In the genomic region with DNA sequence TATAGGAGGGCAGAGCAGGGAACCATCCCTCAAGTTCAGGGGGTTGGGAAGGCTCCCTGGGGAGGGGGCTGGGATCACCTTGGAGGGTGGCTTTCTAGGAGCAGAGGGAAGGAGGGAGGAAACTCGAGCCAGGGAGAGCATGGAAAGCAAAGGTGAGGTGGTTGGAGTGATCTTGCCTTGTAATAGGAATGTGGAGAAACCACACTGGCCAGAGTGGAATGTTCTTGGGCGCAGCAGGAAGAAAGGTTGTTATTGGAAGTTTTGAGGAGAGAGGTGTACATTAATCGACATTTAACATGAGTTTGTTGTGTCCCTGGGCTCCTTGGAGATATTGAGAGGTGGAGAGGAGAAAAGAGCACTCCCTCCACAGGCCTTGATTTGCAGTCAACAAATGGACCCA, we compare ENCODE assay signal across 15 cellular contexts.
A peak's percentile ranks its signal among the peaks of the same experiment; 100 is the strongest.
DNase-seq lines count a peak whose midpoint lies in the region; ATAC-seq and TF ChIP-seq lines count a peak whose summit lies in the region.
"Had no signal": no experiment of that assay in that cellular context is flagged by ENCODE, and none has a peak within 500 bp of the region (broad histone marks: within the 10 kb centered on the region; RNA-seq: fewer than 3 reads in every experiment).

No MANE protein-coding gene starts in this region.

- no peaks in the 10 kb centered on the region for H3K9me3 ChIP-seq in BLaER1
- no peaks in the 10 kb centered on the region for H3K9me3 ChIP-seq in IMR-90 (ENCODE audit: control insufficient read depth, insufficient read depth, low read length)
- no peaks in the 10 kb centered on the region for H3K9me3 ChIP-seq in mammary epithelial cell (replicated peaks; ENCODE audit: insufficient read depth, low read length)
- H3K9me3 ChIP-seq in neuronal stem cell (replicated peaks in 1 of 2; ENCODE audit: control insufficient read depth in 2 of 2, insufficient read depth in 1 of 2, low read depth in 1 of 2, low read length in 2 of 2), result no peaks in the 10 kb centered on the region
- H3K9me3 ChIP-seq in smooth muscle cell (replicated peaks; ENCODE audit: low read depth), result no peaks in the 10 kb centered on the region

- H3K79me1 ChIP-seq in IMR-90 (ENCODE audit: low read depth in 1 of 2, low read length in 2 of 2) (0 out of 4 replicates have a peak, but pooled peaks cover 0 to 5% of the 10 kb centered on the region in 2 experiments), neuronal stem cell (ENCODE audit: low read depth, low read length) (no peaks in the 10 kb centered on the region)

- H3K9me1 ChIP-seq in IMR-90 (ENCODE audit: insufficient read depth, low read length), result peaks cover 7% of the 10 kb centered on the region

- H2BK12ac ChIP-seq in neuronal stem cell (ENCODE audit: low read length), result no peak overlapping the region

- 56% methylated on average over 1 of the region's 3 CpGs; no CpG with 5 or more reads in 1 of the 2 experiments for WGBS in IMR-90 (ENCODE audit: extremely low coverage in 2 of 2, insufficient read length in 1 of 2), 2 experiments
- WGBS in mammary epithelial cell (ENCODE audit: low coverage, missing lambda C conversion rate), result 0% methylated on average over 1 of the region's 3 CpGs
- no CpG with 5 or more reads among the region's 3 CpGs for WGBS in neuronal stem cell (ENCODE audit: extremely low coverage in 2 of 2, insufficient read length in 2 of 2, insufficient replicate concordance in 1 of 2), 2 donors
- 68% methylated on average over 3 of the region's 3 CpGs for WGBS in smooth muscle cell (ENCODE audit: low lambda C conversion rate)

- H3K27ac ChIP-seq in BLaER1 (no peak overlapping the region; the same call in 1 of the 2 replicates), IMR-90 (ENCODE audit: insufficient read depth, low read length) (no peak overlapping the region), mammary epithelial cell (ENCODE audit: insufficient read depth, low read depth, low read length) (peak overlapping the region; percentile 51), neuronal stem cell (replicated peaks; ENCODE audit: low read length) (no peak overlapping the region), smooth muscle cell (ENCODE audit: low read depth) (no peak overlapping the region)
- H3K27ac ChIP-seq: KMS-11 had no signal

- no peak for TF ChIP-seq RAD21 in IMR-90 (IDR thresholded peaks at IDR 0.05; ENCODE audit: low read length)

- TF ChIP-seq CTCF in IMR-90 (conservative IDR thresholded peaks at IDR 0.05; ENCODE audit: low read depth, low read length), result no peak
- TF ChIP-seq CTCF in mammary epithelial cell (conservative IDR thresholded peaks at IDR 0.05 in 1 of 2, IDR thresholded peaks at IDR 0.05 in 1 of 2; ENCODE audit: extremely low read depth in 1 of 2, insufficient read depth in 1 of 2, low read depth in 1 of 2, low read length in 2 of 2), result no peak
- no peak for TF ChIP-seq CTCF in smooth muscle cell (IDR thresholded peaks at IDR 0.05; ENCODE audit: borderline replicate concordance, insufficient read depth, poor library complexity, severe bottlenecking)

- H4K8ac ChIP-seq in IMR-90 (ENCODE audit: low read depth in 2 of 2, low read length in 2 of 2) (no peak overlapping the region), neuronal stem cell (ENCODE audit: low read depth, low read length) (no peak overlapping the region)

- H3K4me3 ChIP-seq in BLaER1 (no peak overlapping the region), IMR-90 (ENCODE audit: insufficient read depth, low read depth, low read length) (no peak overlapping the region), mammary epithelial cell (replicated peaks in 1 of 3; ENCODE audit: insufficient read depth in 1 of 3, low read depth in 2 of 3, low read length in 3 of 3) (no peak overlapping the region), neuronal stem cell (ENCODE audit: low read length in 2 of 2) (no peak overlapping the region), smooth muscle cell (no peak overlapping the region)

- H4K20me1 ChIP-seq in BLaER1 (peaks cover 86% of the 10 kb centered on the region), IMR-90 (ENCODE audit: insufficient read depth, low read length) (peaks cover 3% of the 10 kb centered on the region; the same call in 1 of the 2 replicates), mammary epithelial cell (ENCODE audit: insufficient read depth, low read length) (no peaks in the 10 kb centered on the region), smooth muscle cell (ENCODE audit: low read depth) (peaks cover 100% of the 10 kb centered on the region)

- H2AK5ac ChIP-seq in IMR-90 (ENCODE audit: low read depth, low read length) (no peak overlapping the region), neuronal stem cell (ENCODE audit: low read depth, low read length) (no peak overlapping the region)

- no peak for TF ChIP-seq POLR2A in IMR-90 (IDR thresholded peaks at IDR 0.05; ENCODE audit: low read depth, low read length)

- no peak overlapping the region for H2BK20ac ChIP-seq in IMR-90 (ENCODE audit: low read depth, low read length)

- H3K23ac ChIP-seq in IMR-90 (ENCODE audit: low read depth, low read length), result no peak overlapping the region
- no peak overlapping the region for H3K23ac ChIP-seq in neuronal stem cell (ENCODE audit: low read depth, low read length, poor library complexity)

- H2AFZ ChIP-seq in IMR-90 (replicated peaks; ENCODE audit: low read length, poor library complexity), result no peak overlapping the region
- H2AFZ ChIP-seq in mammary epithelial cell (ENCODE audit: low read depth, low read length), result peak overlapping the region; percentile 63
- no peak overlapping the region for H2AFZ ChIP-seq in neuronal stem cell (ENCODE audit: low read length)
- no peak overlapping the region for H2AFZ ChIP-seq in smooth muscle cell (ENCODE audit: low read depth)

- CTCF ChIA-PET in IMR-90 (lab: Yijun Ruan, JAX) (no interaction called here), mammary epithelial cell (lab: Charles Lee; ENCODE audit: low non-redundant PET) (no interaction called here)

- DNase-seq in IMR-90 (no peak), mammary epithelial cell (peak; percentile 74), neuronal stem cell (ENCODE audit: low spot score) (no peak), KG1 (lab: John Stamatoyannopoulos, UW) (no peak), MV-4-11 (lab: John Stamatoyannopoulos, UW) (no peak), smooth muscle cell (lab: John Stamatoyannopoulos, UW; ENCODE audit: unreplicated experiment) (no peak), G401 (ENCODE audit: low spot score) (no peak)
- DNase-seq: CD4-positive, alpha-beta T cell; HFFc6; MM.1S; NCI-H1105 treated with DMSO at 0.1 percent for 48 hours; NCI-H187; Right ventricle myocardium superior had no signal

- H3K9ac ChIP-seq in BLaER1, result no peak overlapping the region
- no peak overlapping the region for H3K9ac ChIP-seq in IMR-90 (ENCODE audit: low read depth, low read length)
- peak overlapping the region; percentile 34 for H3K9ac ChIP-seq in mammary epithelial cell (ENCODE audit: insufficient read depth, low read length)
- no peak overlapping the region for H3K9ac ChIP-seq in neuronal stem cell (ENCODE audit: low read depth, low read length, poor library complexity)
- no peak overlapping the region for H3K9ac ChIP-seq in smooth muscle cell (ENCODE audit: low read depth)
- H3K9ac ChIP-seq: KMS-11 had no signal

- intact Hi-C loops in IMR-90 (cut with micrococcal nuclease) (no loop called here), mammary epithelial cell (cut with micrococcal nuclease) (no loop called here)

- no peak overlapping the region for H3K4ac ChIP-seq in IMR-90 (ENCODE audit: low read depth, low read length)
- no peak overlapping the region for H3K4ac ChIP-seq in neuronal stem cell (ENCODE audit: low read length)

- H3K79me2 ChIP-seq in mammary epithelial cell (ENCODE audit: insufficient read depth, low read length) (no peaks in the 10 kb centered on the region), smooth muscle cell (ENCODE audit: low read depth) (peaks cover 54% of the 10 kb centered on the region)

- no peak overlapping the region for H2BK5ac ChIP-seq in IMR-90 (ENCODE audit: low read depth, low read length, poor library complexity, severe bottlenecking)
- peak overlapping the region; percentile 6 for H2BK5ac ChIP-seq in neuronal stem cell (ENCODE audit: low read length)

- H3K36me3 ChIP-seq in BLaER1 (peaks cover 15% of the 10 kb centered on the region; the same call in 1 of the 2 replicates), IMR-90 (ENCODE audit: control insufficient read depth, insufficient read depth, low read length) (no peaks in the 10 kb centered on the region), mammary epithelial cell (ENCODE audit: insufficient read depth, low read length) (no peaks in the 10 kb centered on the region), neuronal stem cell (replicated peaks in 1 of 2; ENCODE audit: control insufficient read depth in 2 of 2, insufficient read depth in 2 of 2, low read length in 2 of 2) (peaks cover 0 to 1% of the 10 kb centered on the region in 2 donors), smooth muscle cell (ENCODE audit: low read depth) (no peaks in the 10 kb centered on the region)

- BruUV-seq in IMR-90 (replicated peaks; lab: Mats Ljungman, UMichigan) (no TSS peak), mammary epithelial cell (replicated peaks; lab: Mats Ljungman, UMichigan) (no TSS peak)

- ATAC-seq in IMR-90 (ENCODE audit: low read depth), result no peak

- H2AK9ac ChIP-seq in IMR-90 (replicated peaks; ENCODE audit: low read depth, low read length, poor library complexity), result peak overlapping the region; percentile 63

- H2BK120ac ChIP-seq in IMR-90 (ENCODE audit: low read depth, low read length) (no peak overlapping the region), neuronal stem cell (ENCODE audit: low read depth, low read length) (no peak overlapping the region)

- no peak overlapping the region for H4K91ac ChIP-seq in IMR-90 (ENCODE audit: insufficient read depth, low read depth, low read length)
- no peak overlapping the region for H4K91ac ChIP-seq in neuronal stem cell (ENCODE audit: low read depth, low read length, poor library complexity)

- H4K5ac ChIP-seq in IMR-90 (ENCODE audit: low read depth, low read length), result no peak overlapping the region

- in situ Hi-C loops in IMR-90 (cut with MboI; ENCODE audit: low sequenced_read_pairs), result no loop called here
- in situ Hi-C loops in mammary epithelial cell (cut with MboI; ENCODE audit: low sequenced_read_pairs in 2 of 2), result no loop called here
- in situ Hi-C loops in G401 (cut with HindIII; ENCODE audit: low sequenced_read_pairs), result no loop called here

- H3K14ac ChIP-seq in IMR-90 (replicated peaks; ENCODE audit: low read depth, low read length) (peak overlapping the region; percentile 42; the same call in 1 of the 2 replicates), neuronal stem cell (ENCODE audit: low read length) (no peak overlapping the region)

- H3K4me1 ChIP-seq in BLaER1, result peaks cover 92% of the 10 kb centered on the region
- H3K4me1 ChIP-seq in IMR-90 (ENCODE audit: control insufficient read depth, insufficient read depth, low read length), result no peaks in the 10 kb centered on the region
- peaks cover 44% of the 10 kb centered on the region for H3K4me1 ChIP-seq in mammary epithelial cell (ENCODE audit: insufficient read depth, low read length)
- H3K4me1 ChIP-seq in neuronal stem cell (ENCODE audit: control insufficient read depth in 2 of 2, insufficient read depth in 1 of 2, low read depth in 1 of 2, low read length in 2 of 2), result peaks cover 4% of the 10 kb centered on the region in 2 donors
- peaks cover 6% of the 10 kb centered on the region for H3K4me1 ChIP-seq in smooth muscle cell (ENCODE audit: low read depth)

- POLR2A ChIA-PET in IMR-90 (lab: Charles Lee; ENCODE audit: unreplicated experiment), result no interaction called here

- H3K18ac ChIP-seq in IMR-90 (ENCODE audit: low read depth, low read length) (no peak overlapping the region), neuronal stem cell (ENCODE audit: low read length) (no peak overlapping the region)

- H3K56ac ChIP-seq in IMR-90 (ENCODE audit: extremely low read depth, insufficient read depth, low read length), result no peak overlapping the region

- H2BK15ac ChIP-seq in IMR-90 (ENCODE audit: low read depth, low read length) (no peak overlapping the region), neuronal stem cell (ENCODE audit: low read length) (no peak overlapping the region)

- H3K27me3 ChIP-seq in BLaER1 (no peaks in the 10 kb centered on the region), IMR-90 (ENCODE audit: control insufficient read depth, insufficient read depth, low read length) (no peaks in the 10 kb centered on the region), mammary epithelial cell (ENCODE audit: insufficient read depth, low read length) (no peaks in the 10 kb centered on the region), neuronal stem cell (ENCODE audit: control insufficient read depth in 3 of 3, insufficient read depth in 3 of 3, low read depth in 1 of 3, low read length in 3 of 3) (no peaks in the 10 kb centered on the region), smooth muscle cell (ENCODE audit: low read depth) (no peaks in the 10 kb centered on the region)

- H3K4me2 ChIP-seq in BLaER1 (0 out of 2 replicates have a peak overlapping the region, but pooled peaks have one; percentile 1), IMR-90 (ENCODE audit: low read depth, low read length) (no peak overlapping the region), mammary epithelial cell (ENCODE audit: insufficient read depth, low read depth, low read length) (peak overlapping the region; percentile 59), neuronal stem cell (ENCODE audit: insufficient read depth, low read length, poor library complexity, severe bottlenecking) (no peak overlapping the region), smooth muscle cell (no peak overlapping the region)
- H3K4me2 ChIP-seq: KMS-11 had no signal

- no peaks in the 10 kb centered on the region for H3F3A ChIP-seq in smooth muscle cell (ENCODE audit: low read depth)

- dilution Hi-C loops in IMR-90 (cut with HindIII; ENCODE audit: low sequenced_read_pairs, unreplicated experiment), result no loop called here
- dilution Hi-C loops in mammary epithelial cell (cut with HindIII; ENCODE audit: low sequenced_read_pairs), result no loop called here

Comparison
In these comparisons a context has a peak if more than half of its experiments do, and no peak if none do; other contexts are left out.
1. H3K4me2 ChIP-seq: peak in BLaER1 (single experiment) and mammary epithelial cell (single experiment); none in IMR-90 (single experiment), neuronal stem cell (single experiment) and smooth muscle cell (single experiment).